Comparison of ENCODE assay signal across 19 cellular contexts in genomic region chr17:82831818-82832200, GRCh38. TPM values are rescaled to one million over a fixed set of nuclear protein-coding genes. Genes with fewer than 3 reads are reported as not detected.
DNase-seq lines count a peak whose midpoint lies in the region; ATAC-seq, FAIRE-seq and TF ChIP-seq lines count a peak whose summit lies in the region.
"Had no signal": no experiment of that assay in that cellular context is flagged by ENCODE, and none has a peak within 500 bp of the region (broad histone marks: within the 10 kb centered on the region; RNA-seq: fewer than 3 reads in every experiment).

No MANE protein-coding gene starts in this region.

- TF ChIP-seq RAD21 in IMR-90 (IDR thresholded peaks at IDR 0.05; ENCODE audit: low read length) (no peak), H1 (IDR thresholded peaks at IDR 0.05 in 1 of 2, conservative IDR thresholded peaks at IDR 0.05 in 1 of 2; ENCODE audit: low read depth in 2 of 2, low read length in 2 of 2) (no peak)

- TF ChIP-seq POLR2A in IMR-90 (IDR thresholded peaks at IDR 0.05; ENCODE audit: low read depth, low read length) (no peak), H1 (IDR thresholded peaks at IDR 0.05; ENCODE audit: control extremely low read depth in 1 of 2, low read depth in 2 of 2, low read length in 2 of 2) (no peak)

- H2BK12ac ChIP-seq in H1 (ENCODE audit: low read depth, low read length): no peak overlapping the region

- H3K9ac ChIP-seq in IMR-90 (ENCODE audit: low read depth, low read length) (no peak overlapping the region), H1 (replicated peaks in 1 of 4; ENCODE audit: extremely low read depth in 1 of 4, low read depth in 3 of 4, low read length in 3 of 4) (no peak overlapping the region)
- H3K9ac ChIP-seq: GM23248, KMS-11 had no signal

- H2BK5ac ChIP-seq in IMR-90 (ENCODE audit: low read depth, low read length, poor library complexity, severe bottlenecking) (no peak overlapping the region), H1 (ENCODE audit: low read depth, low read length) (no peak overlapping the region)

- peaks cover 10 to 28% of the 10 kb centered on the region in 2 experiments; a peak in 3 of 4 replicates for H3K79me1 ChIP-seq in IMR-90 (ENCODE audit: low read depth in 1 of 2, low read length in 2 of 2)
- H3K79me1 ChIP-seq in H1 (ENCODE audit: low read depth, low read length): peaks cover 7% of the 10 kb centered on the region

- H4K91ac ChIP-seq in IMR-90 (ENCODE audit: insufficient read depth, low read depth, low read length) (no peak overlapping the region), H1 (replicated peaks; ENCODE audit: insufficient read length, low read length) (no peak overlapping the region)

- in situ Hi-C loops in IMR-90 (cut with MboI; ENCODE audit: low sequenced_read_pairs): no loop called here

- H3K27me3 Mint-ChIP-seq in activated naive CD4-positive, alpha-beta T cell treated with anti-CD3 and anti-CD28 coated beads, Interleukin-2, amount 10 ng/mL, durations not matched to agents 7 days and 5 days: no peaks in the 10 kb centered on the region
- H3K27me3 Mint-ChIP-seq in activated naive CD4-positive, alpha-beta T cell treated with anti-CD3 and anti-CD28 coated beads for 36 hours (ENCODE audit: low read depth): no peaks in the 10 kb centered on the region

- no peaks in the 10 kb centered on the region for H3K9me3 ChIP-seq in IMR-90 (ENCODE audit: control insufficient read depth, insufficient read depth, low read length)
- no peaks in the 10 kb centered on the region for H3K9me3 ChIP-seq in H1 (ENCODE audit: insufficient read depth in 2 of 2, low read depth in 1 of 2, low read length in 1 of 2)
- H3K9me3 ChIP-seq in psoas muscle: no peaks in the 10 kb centered on the region
- H3K9me3 ChIP-seq in BE2C: no peaks in the 10 kb centered on the region
- H3K9me3 ChIP-seq: MG63, Peyer's patch, SJCRH30 had no signal

- peaks cover 6% of the 10 kb centered on the region for H3K4me1 Mint-ChIP-seq in activated naive CD4-positive, alpha-beta T cell treated with anti-CD3 and anti-CD28 coated beads, Interleukin-2, amount 10 ng/mL, durations not matched to agents 7 days and 5 days
- no peaks in the 10 kb centered on the region for H3K4me1 Mint-ChIP-seq in activated naive CD4-positive, alpha-beta T cell treated with anti-CD3 and anti-CD28 coated beads for 36 hours (ENCODE audit: low read depth)

- no peak for TF ChIP-seq EP300 in H1 (IDR thresholded peaks at IDR 0.05; ENCODE audit: borderline replicate concordance in 1 of 2, low read depth in 2 of 2, low read length in 2 of 2)

- H3K18ac ChIP-seq in IMR-90 (ENCODE audit: low read depth, low read length) (no peak overlapping the region), H1 (ENCODE audit: extremely low read depth, low read length) (no peak overlapping the region)

- peak overlapping the region; percentile 24 for H3K27ac Mint-ChIP-seq in activated naive CD4-positive, alpha-beta T cell treated with anti-CD3 and anti-CD28 coated beads, Interleukin-2, amount 10 ng/mL, durations not matched to agents 7 days and 5 days
- H3K27ac Mint-ChIP-seq in activated naive CD4-positive, alpha-beta T cell treated with anti-CD3 and anti-CD28 coated beads for 36 hours: no peak overlapping the region
- H3K27ac Mint-ChIP-seq: HFFc6 had no signal

- H3K36me3 ChIP-seq in IMR-90 (ENCODE audit: control insufficient read depth, insufficient read depth, low read length) (peaks cover 27% of the 10 kb centered on the region), H1 (ENCODE audit: control insufficient read depth in 2 of 4, insufficient read depth in 4 of 4, low read length in 3 of 4) (peaks cover 2 to 26% (median 18%) of the 10 kb centered on the region in 4 experiments; a peak in 5 of 8 replicates), psoas muscle (ENCODE audit: insufficient read depth in 1 of 2, low read depth in 1 of 2) (peaks cover 0 to 7% of the 10 kb centered on the region in 2 donors), BE2C (0 out of 2 replicates have a peak, but pooled peaks cover 4% of the 10 kb centered on the region)

- H4K5ac ChIP-seq in IMR-90 (ENCODE audit: low read depth, low read length): no peak overlapping the region
- no peak overlapping the region for H4K5ac ChIP-seq in H1 (ENCODE audit: insufficient read length, low read depth, low read length)

- no peak overlapping the region for H3K4me3 Mint-ChIP-seq in activated naive CD4-positive, alpha-beta T cell treated with anti-CD3 and anti-CD28 coated beads, Interleukin-2, amount 10 ng/mL, durations not matched to agents 7 days and 5 days
- no peak overlapping the region for H3K4me3 Mint-ChIP-seq in activated naive CD4-positive, alpha-beta T cell treated with anti-CD3 and anti-CD28 coated beads for 36 hours
- H3K4me3 Mint-ChIP-seq: HFFc6 had no signal

- CTCF ChIA-PET in activated naive CD4-positive, alpha-beta T cell treated with anti-CD3 and anti-CD28 coated beads, Interleukin-2, amount 10 ng/mL, durations not matched to agents 7 days and 5 days (lab: Charles Lee): no interaction called here
- CTCF ChIA-PET in activated naive CD4-positive, alpha-beta T cell treated with anti-CD3 and anti-CD28 coated beads for 36 hours (lab: Charles Lee): no interaction called here
- CTCF ChIA-PET in IMR-90 (lab: Yijun Ruan, JAX) (no interaction called here), H1 (lab: Charles Lee; ENCODE audit: partially characterized antibody) (interaction anchor here (0.7 to 3.6 kb wide), 6 partner anchors 9 to 131 kb away, joined by 3 to 14 read pairs (median 4); no protein-coding TSS in a partner anchor)

- no peak overlapping the region for H2AFZ ChIP-seq in IMR-90 (replicated peaks; ENCODE audit: low read length, poor library complexity)
- H2AFZ ChIP-seq in H1 (ENCODE audit: low read length): no peak overlapping the region
- H2AFZ ChIP-seq: GM23248 had no signal

- H3K27me3 ChIP-seq in IMR-90 (ENCODE audit: control insufficient read depth, insufficient read depth, low read length) (no peaks in the 10 kb centered on the region), H1 (replicated peaks in 1 of 4; ENCODE audit: control insufficient read depth in 3 of 4, extremely low read depth in 1 of 4, insufficient read depth in 3 of 4, low read length in 3 of 4) (no peaks in the 10 kb centered on the region), psoas muscle (ENCODE audit: insufficient read depth in 3 of 3, low read length in 2 of 3) (no peaks in the 10 kb centered on the region), BE2C (no peaks in the 10 kb centered on the region)
- H3K27me3 ChIP-seq: MG63, Peyer's patch, SJCRH30 had no signal

- peaks cover 31% of the 10 kb centered on the region for H3K36me3 Mint-ChIP-seq in activated naive CD4-positive, alpha-beta T cell treated with anti-CD3 and anti-CD28 coated beads, Interleukin-2, amount 10 ng/mL, durations not matched to agents 7 days and 5 days
- H3K36me3 Mint-ChIP-seq in activated naive CD4-positive, alpha-beta T cell treated with anti-CD3 and anti-CD28 coated beads for 36 hours (ENCODE audit: low read depth): peaks cover 17% of the 10 kb centered on the region

- no peak overlapping the region for H3K23ac ChIP-seq in IMR-90 (ENCODE audit: low read depth, low read length)
- H3K23ac ChIP-seq in H1 (ENCODE audit: insufficient read length): no peak overlapping the region

- H3K4me3 ChIP-seq in IMR-90 (ENCODE audit: insufficient read depth, low read depth, low read length) (no peak overlapping the region), H1 (ENCODE audit: extremely low read depth in 1 of 4, insufficient read depth in 2 of 4, low read depth in 3 of 4, low read length in 4 of 4) (no peak overlapping the region), psoas muscle (peak overlapping the region; percentile 52), BE2C (ENCODE audit: low read depth, low read length) (no peak overlapping the region)
- H3K4me3 ChIP-seq: GM23248, MG63, SJCRH30 had no signal

- H3K4me1 ChIP-seq in IMR-90 (ENCODE audit: control insufficient read depth, insufficient read depth, low read length) (peaks cover 4% of the 10 kb centered on the region; the same call in 1 of the 2 replicates), H1 (replicated peaks in 1 of 4; ENCODE audit: control insufficient read depth in 3 of 4, insufficient read depth in 4 of 4, low read length in 3 of 4) (peaks cover 0 to 8% (median under 1%) of the 10 kb centered on the region in 4 experiments; a peak in 4 of 7 replicates), psoas muscle (no peaks in the 10 kb centered on the region), BE2C (peaks cover 7% of the 10 kb centered on the region)

- WGBS in IMR-90 (ENCODE audit: extremely low coverage in 2 of 2, insufficient read length in 1 of 2), 2 experiments: 92% methylated on average over 14 of the region's 18 CpGs; no CpG with 5 or more reads in 1 of the 2 experiments
- 92% methylated on average over 18 of the region's 18 CpGs; no CpG with 5 or more reads in 1 of the 2 experiments for WGBS in H1 (ENCODE audit: extremely low coverage in 1 of 2, insufficient coverage in 1 of 2, insufficient read length in 1 of 2, insufficient replicate concordance in 2 of 2, low coverage in 1 of 2, low lambda C conversion rate in 2 of 2, missing lambda C conversion rate in 1 of 2), 2 experiments
- WGBS in psoas muscle, 3 donors: 74 to 90% (median 81%) methylated on average over 18 of the region's 18 CpGs

- no peak overlapping the region for H3K4ac ChIP-seq in IMR-90 (ENCODE audit: low read depth, low read length)
- H3K4ac ChIP-seq in H1 (replicated peaks; ENCODE audit: insufficient read length, low read depth, low read length): no peak overlapping the region

- TF ChIP-seq CTCF in IMR-90 (conservative IDR thresholded peaks at IDR 0.05; ENCODE audit: low read depth, low read length) (no peak), H1 (IDR thresholded peaks at IDR 0.05; ENCODE audit: control extremely low read depth in 1 of 3, insufficient read depth in 1 of 3, low read depth in 1 of 3, low read length in 3 of 3) (no peak), psoas muscle (IDR thresholded peaks at IDR 0.05) (no peak), BE2C (IDR thresholded peaks at IDR 0.05; ENCODE audit: low read depth, low read length) (no peak)

- H3K27ac ChIP-seq in IMR-90 (ENCODE audit: insufficient read depth, low read length) (no peak overlapping the region), H1 (ENCODE audit: low read depth, low read length) (no peak overlapping the region), psoas muscle (no peak overlapping the region)
- H3K27ac ChIP-seq: GM23248, KMS-11, Peyer's patch, SJCRH30 had no signal

- DNase-seq in activated naive CD4-positive, alpha-beta T cell treated with anti-CD3 and anti-CD28 coated beads, Interleukin-2, amount 10 ng/mL, durations not matched to agents 7 days and 5 days: no peak
- no peak for DNase-seq in activated naive CD4-positive, alpha-beta T cell treated with anti-CD3 and anti-CD28 coated beads for 36 hours
- DNase-seq in IMR-90 (no peak), H1 (ENCODE audit: low read depth in 1 of 2, low spot score in 2 of 2) (no peak), psoas muscle (no peak), NCI-H1930 (lab: John Stamatoyannopoulos, UW) (no peak), HT-29 (ENCODE audit: low spot score) (no peak), BE2C (no peak)
- DNase-seq: Calu3, GF-D8, GM23248, HFFc6, MG63, NCI-H1105, NCI-H187 treated with DMSO at 0.1 percent for 48 hours, SJCRH30 had no signal

- H2AK9ac ChIP-seq in IMR-90 (replicated peaks; ENCODE audit: low read depth, low read length, poor library complexity): peak overlapping the region; percentile 28

- POLR2A ChIA-PET in IMR-90 (lab: Charles Lee; ENCODE audit: unreplicated experiment): no interaction called here
- POLR2A ChIA-PET in H1 (lab: Charles Lee; ENCODE audit: partially characterized antibody): no interaction called here

- no peak for ATAC-seq in IMR-90 (ENCODE audit: low read depth)
- no peak for ATAC-seq in psoas muscle

- H3K79me2 ChIP-seq in H1 (ENCODE audit: control insufficient read depth in 1 of 2, insufficient read depth in 2 of 2, low read length in 2 of 2): peaks cover 0 to 7% of the 10 kb centered on the region in 2 experiments; a peak in 1 of 4 replicates

- H2BK15ac ChIP-seq in IMR-90 (ENCODE audit: low read depth, low read length) (no peak overlapping the region), H1 (ENCODE audit: low read length) (no peak overlapping the region)

- peaks cover 10% of the 10 kb centered on the region for H4K20me1 ChIP-seq in IMR-90 (ENCODE audit: insufficient read depth, low read length)
- H4K20me1 ChIP-seq in H1 (replicated peaks in 1 of 2; ENCODE audit: control insufficient read depth in 1 of 2, insufficient read depth in 2 of 2, low read length in 2 of 2): peaks cover 7 to 13% of the 10 kb centered on the region in 2 experiments

- H3K14ac ChIP-seq in IMR-90 (replicated peaks; ENCODE audit: low read depth, low read length) (no peak overlapping the region), H1 (ENCODE audit: insufficient read length) (no peak overlapping the region)

- no peak overlapping the region for H4K8ac ChIP-seq in IMR-90 (ENCODE audit: low read depth in 2 of 2, low read length in 2 of 2)
- peak overlapping the region; percentile 58; the same call in 1 of the 2 replicates for H4K8ac ChIP-seq in H1 (ENCODE audit: extremely low read depth, insufficient read depth, low read length)

- peaks cover 18% of the 10 kb centered on the region for H3K9me1 ChIP-seq in IMR-90 (ENCODE audit: insufficient read depth, low read length)

- H3K23me2 ChIP-seq in H1 (ENCODE audit: low read depth, low read length): no peaks in the 10 kb centered on the region

- no peak for FAIRE-seq in H1 (lab: Jason Lieb, UNC)
- FAIRE-seq: A204.1 had no signal

- dilution Hi-C loops in IMR-90 (cut with HindIII; ENCODE audit: low sequenced_read_pairs, unreplicated experiment): no loop called here

- intact Hi-C loops in activated naive CD4-positive, alpha-beta T cell treated with anti-CD3 and anti-CD28 coated beads for 36 hours (cut with micrococcal nuclease): no loop called here
- intact Hi-C loops in IMR-90 (cut with micrococcal nuclease) (no loop called here), psoas muscle (cut with DNase I) (no loop called here)

- H2BK120ac ChIP-seq in IMR-90 (ENCODE audit: low read depth, low read length): no peak overlapping the region
- H2BK120ac ChIP-seq in H1 (replicated peaks; ENCODE audit: low read depth, low read length): no peak overlapping the region

- H2BK20ac ChIP-seq in IMR-90 (ENCODE audit: low read depth, low read length) (no peak overlapping the region), H1 (ENCODE audit: low read length) (no peak overlapping the region)

- H3K4me2 ChIP-seq in IMR-90 (ENCODE audit: low read depth, low read length): no peak overlapping the region
- no peak overlapping the region for H3K4me2 ChIP-seq in H1 (ENCODE audit: insufficient read depth in 1 of 2, low read depth in 2 of 2, low read length in 2 of 2)
- H3K4me2 ChIP-seq: KMS-11 had no signal

- BruUV-seq in IMR-90 (replicated peaks; lab: Mats Ljungman, UMichigan): no TSS peak

- H2AK5ac ChIP-seq in IMR-90 (ENCODE audit: low read depth, low read length): no peak overlapping the region
- H2AK5ac ChIP-seq in H1 (ENCODE audit: low read depth, low read length): no peak overlapping the region

- H3K56ac ChIP-seq in IMR-90 (ENCODE audit: extremely low read depth, insufficient read depth, low read length) (no peak overlapping the region), H1 (replicated peaks; ENCODE audit: insufficient read length, low read depth, low read length) (no peak overlapping the region)

- H3K9me3 Mint-ChIP-seq in activated naive CD4-positive, alpha-beta T cell treated with anti-CD3 and anti-CD28 coated beads, Interleukin-2, amount 10 ng/mL, durations not matched to agents 7 days and 5 days: peaks cover 10% of the 10 kb centered on the region
- H3K9me3 Mint-ChIP-seq in activated naive CD4-positive, alpha-beta T cell treated with anti-CD3 and anti-CD28 coated beads for 36 hours: no peaks in the 10 kb centered on the region
- H3K9me3 Mint-ChIP-seq: HFFc6 had no signal

RNA-seq across cellular contexts. Expression of gene ZNF750, which starts 8.0 kb away (rescaled TPM):
- not detected for total RNA-seq in activated naive CD4-positive, alpha-beta T cell treated with anti-CD3 and anti-CD28 coated beads for 36 hours
- total RNA-seq in IMR-90 (2012; rRNA removed) (not detected in 2 replicates), psoas muscle (1 to 10 TPM in 3 of 4 donors, not detected in 1; 1.8 to 6.3 (median 2.7) TPM)
- polyA plus RNA-seq in IMR-90 (2012; rRNA removed) (not detected in 2 replicates), H1 (2011; rRNA removed) (0.02 TPM in 1 of 2 replicates, not detected in the other), psoas muscle (1 to 10 TPM in 2 of 3 donors, under 1 TPM in 1; 0.79 to 5.1 (median 1.4) TPM)
- polyA plus RNA-seq in IMR-90 (2012; cell fraction: cytosol; rRNA removed): not detected in 2 replicates
- 0.07 TPM in 1 of 2 replicates, not detected in the other for polyA plus RNA-seq in IMR-90 (2012; cell fraction: nucleus; rRNA removed; ENCODE audit: low replicate concordance)
- not detected in 2 replicates for total RNA-seq in H1 (2021; fragmentation: NEBNext Ultra II Directional; extraction: Animal tissue kit (Norgen Biotek cat#: 25700))
- not detected for polyA plus RNA-seq in H1 (2011; cell fraction: cytosol; rRNA removed)
- polyA plus RNA-seq in H1 (2011; cell fraction: nucleus; rRNA removed): not detected
- 0.12 to 0.14 TPM in 2 of 4 replicates, not detected in the others for polyA plus RNA-seq in H1 (2012, experiment 1 of 2)
- polyA plus RNA-seq in H1 (2012, experiment 2 of 2): 0.04 TPM
- polyA plus RNA-seq in H1 (2013, experiment 1 of 2): 0.02 TPM
- polyA plus RNA-seq in H1 (2013, experiment 2 of 2): 0.02 TPM
- polyA minus RNA-seq in H1 (2011; rRNA and poly(A)+ RNA removed): not detected in 2 replicates
- not detected for polyA minus RNA-seq in H1 (2011; cell fraction: cytosol; rRNA and poly(A)+ RNA removed)
- not detected for polyA minus RNA-seq in H1 (2011; cell fraction: nucleus; rRNA and poly(A)+ RNA removed)
- 0.05 TPM in 1 of 2 replicates, not detected in the other for total RNA-seq in HT-29 (2014; rRNA removed; shearing (Covaris generic))
- polyA plus RNA-seq in BE2C (2012; ENCODE audit: insufficient read depth, insufficient read length, low read depth): 0.54 TPM
- total RNA-seq: Calu3, GM23248, HFFc6, Peyer's patch, SJCRH30 had no signal
